ENCODE assay signal across 10 cellular contexts in the genomic region with DNA sequence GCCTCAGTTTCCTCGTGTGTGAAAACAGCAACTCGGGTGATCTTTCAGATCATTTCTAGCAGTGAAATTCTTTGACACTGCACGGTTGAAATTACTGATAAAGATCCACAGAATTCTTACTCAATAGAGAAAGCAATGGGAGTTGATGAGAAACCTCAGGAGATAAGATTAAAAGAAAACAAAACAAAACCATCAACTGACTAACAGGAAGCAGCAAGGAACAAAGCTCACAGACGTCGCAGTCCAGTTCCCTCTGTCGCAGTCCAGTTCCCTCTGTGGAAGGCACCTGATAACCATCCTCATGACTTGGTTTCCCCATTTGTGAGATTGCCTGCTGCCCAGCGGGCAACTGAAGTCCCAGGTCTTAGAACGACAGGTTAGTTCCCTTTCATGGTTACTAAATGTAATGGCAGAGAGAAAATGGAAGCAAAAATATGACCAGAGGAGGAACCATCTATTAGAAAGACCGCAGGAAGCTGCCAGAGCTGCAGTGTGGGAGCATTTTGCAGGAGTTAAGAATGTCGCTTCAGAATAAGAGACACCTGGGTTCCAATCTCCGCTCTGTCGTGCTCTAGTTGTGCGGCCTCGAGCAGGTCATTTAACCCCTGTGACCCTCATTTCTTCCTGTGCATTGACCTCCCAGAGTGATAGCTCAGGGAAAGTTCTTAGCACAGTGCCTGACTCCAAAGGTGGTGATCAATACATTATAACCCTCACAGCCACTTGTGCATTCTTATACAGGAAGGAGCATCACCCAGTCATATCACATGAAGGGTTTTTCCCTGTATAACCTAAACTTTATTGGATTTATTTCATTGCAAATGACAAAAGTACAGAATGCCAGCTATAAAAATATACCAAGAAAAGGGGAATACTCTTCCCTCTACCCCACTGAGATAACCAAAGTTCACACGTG. TPM values are rescaled to one million over a fixed set of nuclear protein-coding genes. Genes with fewer than 3 reads are reported as not detected.
DNase-seq lines count a peak whose midpoint lies in the region; ATAC-seq and TF ChIP-seq lines count a peak whose summit lies in the region.
"Had no signal": no experiment of that assay in that cellular context is flagged by ENCODE, and none has a peak within 500 bp of the region (broad histone marks: within the 10 kb centered on the region; RNA-seq: fewer than 3 reads in every experiment).

No MANE protein-coding gene starts in this region.

- no peak overlapping the region for H3K27ac Mint-ChIP-seq in central memory CD8-positive, alpha-beta T cell (ENCODE audit: low read depth)
- H3K27ac Mint-ChIP-seq: progenitor cell of endocrine pancreas had no signal

- intact Hi-C loops in posterior vena cava (cut with DNase I): loop anchor here in 1 of 2 donors (10.0 kb wide), 1 partner anchor 322 kb away; no protein-coding TSS in a partner anchor

- DNase-seq in NB4 (ENCODE audit: low read depth) (peak; percentile 81), posterior vena cava (ENCODE audit: low spot score) (peak; percentile 40), NCI-H446 treated with DMSO at 0.1 percent for 48 hours (lab: John Stamatoyannopoulos, UW) (no peak), NCI-H524 treated with DMSO at 0.1 percent for 48 hours (lab: John Stamatoyannopoulos, UW) (no peak)
- no peak for DNase-seq in central memory CD8-positive, alpha-beta T cell (ENCODE audit: low spot score in 2 of 2)
- DNase-seq: erythroblast, NCI-H1417 treated with DMSO at 0.1 percent for 48 hours had no signal

- H3K4me1 Mint-ChIP-seq in central memory CD8-positive, alpha-beta T cell: peaks cover 7% of the 10 kb centered on the region

- H3K4me3 ChIP-seq in GM12875 (ENCODE audit: low read depth, low read length): peak overlapping the region; percentile 8
- H3K4me3 ChIP-seq in NB4 (ENCODE audit: low read depth, low read length): peak overlapping the region; percentile 73

- peak overlapping the region; percentile 34 for H3K4me3 Mint-ChIP-seq in central memory CD8-positive, alpha-beta T cell

- H3K9me3 Mint-ChIP-seq in central memory CD8-positive, alpha-beta T cell: no peaks in the 10 kb centered on the region

- TF ChIP-seq CTCF in GM12875 (IDR thresholded peaks at IDR 0.05; ENCODE audit: borderline replicate concordance, insufficient read depth, low read depth, low read length) (no peak), NB4 (IDR thresholded peaks at IDR 0.05; ENCODE audit: low read depth, low read length) (no peak)

- ATAC-seq in central memory CD8-positive, alpha-beta T cell (replicated peaks; ENCODE audit: extremely low read depth, poor library complexity, severe bottlenecking): no peak
- ATAC-seq in GM21515 (IDR thresholded peaks at IDR 0.05; ENCODE audit: unreplicated experiment): no peak

- peaks cover 10% of the 10 kb centered on the region for H3K27me3 Mint-ChIP-seq in central memory CD8-positive, alpha-beta T cell
- H3K27me3 Mint-ChIP-seq: progenitor cell of endocrine pancreas had no signal

- TF ChIP-seq POLR2A in NB4 (IDR thresholded peaks at IDR 0.05; ENCODE audit: extremely low read depth, insufficient read length): peak; percentile 44

- peaks cover 3% of the 10 kb centered on the region for H3K36me3 Mint-ChIP-seq in central memory CD8-positive, alpha-beta T cell (ENCODE audit: insufficient read depth)

RNA-seq across cellular contexts. Expression of a gene that starts 5.1 kb away (rescaled TPM):
- 100 to 1,000 TPM; 133 to 176 TPM for total RNA-seq in posterior vena cava

Comparison
In these comparisons a context has a peak if more than half of its experiments do, and no peak if none do; other contexts are left out.
1. DNase-seq: peak in NB4 (single experiment) and posterior vena cava (single experiment); none in central memory CD8-positive, alpha-beta T cell (0 of 2), NCI-H446 treated with DMSO at 0.1 percent for 48 hours (single experiment) and NCI-H524 treated with DMSO at 0.1 percent for 48 hours (single experiment).